8 cellular contexts compared by ENCODE assay signal in the genomic region with DNA sequence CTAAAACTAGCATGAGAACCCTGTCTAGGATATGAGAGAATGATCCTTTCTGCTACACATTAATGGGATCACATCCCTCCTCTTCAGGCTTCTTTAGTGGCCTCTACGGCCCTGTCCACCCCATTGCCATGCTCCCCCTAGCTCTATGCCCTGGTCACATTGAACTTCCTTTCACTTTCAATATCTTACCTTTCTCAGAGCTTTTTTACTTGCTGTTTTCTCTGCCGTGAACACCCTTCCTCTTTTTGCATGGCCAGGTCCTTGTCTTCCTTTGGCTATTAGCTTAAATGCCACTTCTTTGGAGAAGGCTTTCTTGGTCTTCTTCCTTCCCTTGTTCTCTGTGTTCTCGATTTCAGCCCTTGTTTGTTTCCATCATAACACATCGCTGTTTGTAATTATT.
DNase-seq lines count a peak whose midpoint lies in the region; ATAC-seq and TF ChIP-seq lines count a peak whose summit lies in the region.
"Had no signal": no experiment of that assay in that cellular context is flagged by ENCODE, and none has a peak within 500 bp of the region (broad histone marks: within the 10 kb centered on the region; RNA-seq: fewer than 3 reads in every experiment).

No MANE protein-coding gene starts in this region.

- no peaks in the 10 kb centered on the region for H3K79me2 ChIP-seq in OCI-LY3 (ENCODE audit: low read length)

- intact Hi-C loops in vagina (cut with DNase I) = loop anchor here (10.0 kb wide), 1 partner anchor 532 kb away; no protein-coding TSS in a partner anchor

- no peak for TF ChIP-seq POLR2A in vagina (IDR thresholded peaks at IDR 0.05)

- H3K4me1 ChIP-seq in OCI-LY3 (ENCODE audit: low read length) (peaks cover 28% of the 10 kb centered on the region), lung (ENCODE audit: control insufficient read depth in 2 of 2, insufficient read depth in 2 of 2, low read length in 2 of 2) (no peaks in the 10 kb centered on the region), vagina (no peaks in the 10 kb centered on the region)

- peak overlapping the region; percentile 63 for H3K9ac ChIP-seq in OCI-LY3 (ENCODE audit: low read length)

- H3K9me3 ChIP-seq in OCI-LY3 (ENCODE audit: insufficient read depth, low read length) (no peaks in the 10 kb centered on the region), lung (ENCODE audit: control insufficient read depth in 2 of 2, insufficient read depth in 1 of 2, low read length in 1 of 2) (no peaks in the 10 kb centered on the region), vagina (no peaks in the 10 kb centered on the region)
- H3K9me3 ChIP-seq: thoracic aorta had no signal

- no peak for DNase-seq in lung (ENCODE audit: low spot score)
- DNase-seq in NCI-H2107 treated with DMSO at 0.1 percent for 48 hours (lab: John Stamatoyannopoulos, UW; ENCODE audit: unreplicated experiment) = no peak
- DNase-seq in hypothalamus (lab: John Stamatoyannopoulos, UW) = no peak
- no peak for DNase-seq in vagina (ENCODE audit: extremely low spot score in 2 of 2)

- H3K27ac ChIP-seq in OCI-LY3 (ENCODE audit: low read length) (peak overlapping the region; percentile 46), lung (ENCODE audit: low read depth in 1 of 2, low read length in 1 of 2) (peak overlapping the region in 1 of 2 donors; percentile 26), vagina (no peak overlapping the region)
- H3K27ac ChIP-seq: thoracic aorta had no signal

- peak overlapping the region; percentile 100 for H2AFZ ChIP-seq in OCI-LY3 (ENCODE audit: low read depth, low read length)

- 33 to 36% methylated on average over 4 of the region's 4 CpGs for WGBS in lung, 2 donors

- ATAC-seq in GM18868 (IDR thresholded peaks at IDR 0.05; ENCODE audit: unreplicated experiment) = peak; percentile 68
- ATAC-seq in HG02642 (IDR thresholded peaks at IDR 0.05; ENCODE audit: poor library complexity, unreplicated experiment) = peak; percentile 76
- ATAC-seq in lung (ENCODE audit: insufficient read depth, low FRiP score) = peak; percentile 34

- peak overlapping the region; percentile 75 for H3K4me3 ChIP-seq in OCI-LY3 (ENCODE audit: low read length)
- peak overlapping the region; percentile 19 for H3K4me3 ChIP-seq in lung
- H3K4me3 ChIP-seq in vagina = no peak overlapping the region
- H3K4me3 ChIP-seq: thoracic aorta had no signal

- H3K4me2 ChIP-seq in OCI-LY3 (ENCODE audit: low read length) = peak overlapping the region; percentile 89

- H3K27me3 ChIP-seq in OCI-LY3 (ENCODE audit: low read depth, low read length) (no peaks in the 10 kb centered on the region), lung (ENCODE audit: control insufficient read depth, insufficient read depth) (no peaks in the 10 kb centered on the region), vagina (no peaks in the 10 kb centered on the region)

- H4K20me1 ChIP-seq in OCI-LY3 (ENCODE audit: insufficient read depth, low read length) = no peaks in the 10 kb centered on the region

- TF ChIP-seq CTCF in OCI-LY3 (IDR thresholded peaks at IDR 0.05; ENCODE audit: low read depth, low read length) (no peak), lung (IDR thresholded peaks at IDR 0.05; ENCODE audit: control extremely low read depth, extremely low read depth) (no peak), vagina (IDR thresholded peaks at IDR 0.05) (no peak)

- H3K36me3 ChIP-seq in OCI-LY3 (replicated peaks; ENCODE audit: low read depth, low read length) (no peaks in the 10 kb centered on the region), lung (ENCODE audit: control insufficient read depth in 2 of 2, insufficient read depth in 2 of 2, low read length in 2 of 2) (no peaks in the 10 kb centered on the region), vagina (no peaks in the 10 kb centered on the region)
- H3K36me3 ChIP-seq: thoracic aorta had no signal

Comparison
In these comparisons a context has a peak if more than half of its experiments do, and no peak if none do; other contexts are left out.
1. H3K4me3 ChIP-seq: peak in OCI-LY3 (single experiment) and lung (single experiment); none in vagina (0 of 2).
2. Peak in every context shown above with its lines, with median percentiles within 50 percentile points of each other: ATAC-seq.